In the genomic region with DNA sequence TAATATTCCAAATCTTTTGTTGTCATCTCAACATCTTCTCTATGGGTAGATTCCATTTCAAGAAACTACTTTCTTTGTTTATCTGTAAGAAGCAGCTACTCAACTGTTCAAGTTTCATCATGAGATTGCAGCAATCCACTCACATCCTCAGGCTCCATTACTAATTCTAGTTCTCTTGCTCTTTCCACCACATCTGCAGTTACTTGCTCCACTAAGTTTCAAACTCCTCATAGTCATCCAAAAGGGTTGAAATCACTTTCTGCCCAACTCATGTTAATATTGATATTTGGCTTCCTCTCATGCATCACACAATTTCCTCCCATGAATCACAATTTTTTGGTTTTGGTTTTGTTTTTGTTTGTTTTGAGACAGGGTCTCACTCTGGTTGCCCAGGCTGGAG, we compare ENCODE assay signal across 22 cellular contexts. TPM values are rescaled to one million over a fixed set of nuclear protein-coding genes. Genes with fewer than 3 reads are reported as not detected.
DNase-seq lines count a peak whose midpoint lies in the region; ATAC-seq, FAIRE-seq and TF ChIP-seq lines count a peak whose summit lies in the region.
"Had no signal": no experiment of that assay in that cellular context is flagged by ENCODE, and none has a peak within 500 bp of the region (broad histone marks: within the 10 kb centered on the region; RNA-seq: fewer than 3 reads in every experiment).

No MANE protein-coding gene starts in this region.

- H3K4me3 Mint-ChIP-seq in CD4-positive, alpha-beta T cell: no peak overlapping the region
- H3K4me3 Mint-ChIP-seq in activated T-helper 17 cell treated with anti-CD3 and anti-CD28 coated beads, Interleukin-2, amount 50 U/mL, for 72 hours: peak overlapping the region; percentile 42
- H3K4me3 Mint-ChIP-seq: naive B cell had no signal

- CTCF ChIA-PET in CD4-positive, alpha-beta T cell (lab: Charles Lee): interaction anchor here (9.9 kb wide), 1 partner anchor 58 kb away, joined by 140 read pairs; a partner anchor contains a TSS

- intact Hi-C loops in CD4-positive, alpha-beta T cell (cut with DNase I, micrococcal nuclease): loop anchor here in 1 of 2 experiments (2.0 to 5.0 kb wide), 2 partner anchors 34 to 896 kb away; a partner anchor contains a TSS

- no peak overlapping the region for H3K27ac ChIP-seq in CD4-positive, alpha-beta T cell (ENCODE audit: low read depth, low read length)
- H3K27ac ChIP-seq: colonic mucosa, HL-60, thoracic aorta had no signal

- no peak for DNase-seq in CD4-positive, alpha-beta T cell
- no peak for DNase-seq in GM12891 (ENCODE audit: insufficient read length, low spot score)
- DNase-seq in kidney tubule cell (ENCODE audit: low spot score): peak; percentile 44
- DNase-seq in retina: no peak
- no peak for DNase-seq in NCI-H1092 (lab: John Stamatoyannopoulos, UW)
- DNase-seq in glomerular visceral epithelial cell (ENCODE audit: extremely low spot score): no peak
- DNase-seq: activated CD4-positive, CD25-positive, alpha-beta regulatory T cell treated with anti-CD3 and anti-CD28 coated beads, Interleukin-2, amount 50 U/mL, for 72 hours; colonic mucosa; DMS 273 treated with DMSO at 0.1 percent for 48 hours; GOT3; head of caudate nucleus; mammary epithelial cell; naive B cell; NCI-H2029; NCI-H446 treated with DMSO at 0.1 percent for 48 hours; posterior cingulate gyrus; SHP77; small intestine; stimulated activated CD4-positive, alpha-beta T cell treated with anti-CD3 and anti-CD28 coated beads, Interleukin-4, amount 100 ng/mL, for 24 hours had no signal

- no peaks in the 10 kb centered on the region for H3K9me3 Mint-ChIP-seq in CD4-positive, alpha-beta T cell
- no peaks in the 10 kb centered on the region for H3K9me3 Mint-ChIP-seq in activated T-helper 17 cell treated with anti-CD3 and anti-CD28 coated beads, Interleukin-2, amount 50 U/mL, for 72 hours
- H3K9me3 Mint-ChIP-seq: naive B cell had no signal

- H3K4me1 Mint-ChIP-seq in CD4-positive, alpha-beta T cell (ENCODE audit: low read depth): peaks cover 12% of the 10 kb centered on the region
- peaks cover 34% of the 10 kb centered on the region for H3K4me1 Mint-ChIP-seq in activated T-helper 17 cell treated with anti-CD3 and anti-CD28 coated beads, Interleukin-2, amount 50 U/mL, for 72 hours

- FAIRE-seq in GM12891 (lab: Jason Lieb, UNC): peak; percentile 9
- FAIRE-seq: small intestine had no signal

- no peaks in the 10 kb centered on the region for H3K27me3 ChIP-seq in CD4-positive, alpha-beta T cell (ENCODE audit: control insufficient read depth, insufficient read depth, low read length)
- H3K27me3 ChIP-seq: colonic mucosa had no signal

- TF ChIP-seq POLR2A in GM12891 (IDR thresholded peaks at IDR 0.05; ENCODE audit: low read depth, low read length): no peak

- TF ChIP-seq CTCF in CD4-positive, alpha-beta T cell (IDR thresholded peaks at IDR 0.05): no peak

- no peak for ATAC-seq in CD4-positive, alpha-beta T cell (ENCODE audit: poor library complexity)
- peak; percentile 86 for ATAC-seq in activated T-helper 17 cell treated with anti-CD3 and anti-CD28 coated beads, Interleukin-2, amount 50 U/mL, for 72 hours (replicated peaks)

- POLR2A ChIA-PET in CD4-positive, alpha-beta T cell (lab: Charles Lee): no interaction called here

- no peaks in the 10 kb centered on the region for H3K27me3 Mint-ChIP-seq in CD4-positive, alpha-beta T cell
- H3K27me3 Mint-ChIP-seq in activated T-helper 17 cell treated with anti-CD3 and anti-CD28 coated beads, Interleukin-2, amount 50 U/mL, for 72 hours: no peaks in the 10 kb centered on the region
- H3K27me3 Mint-ChIP-seq: naive B cell had no signal

- H3K27ac Mint-ChIP-seq in CD4-positive, alpha-beta T cell: peak overlapping the region; percentile 25
- peak overlapping the region; percentile 48 for H3K27ac Mint-ChIP-seq in activated T-helper 17 cell treated with anti-CD3 and anti-CD28 coated beads, Interleukin-2, amount 50 U/mL, for 72 hours

- H3K9me3 ChIP-seq in CD4-positive, alpha-beta T cell (ENCODE audit: control insufficient read depth, low read length): no peaks in the 10 kb centered on the region
- H3K9me3 ChIP-seq: colonic mucosa, thoracic aorta had no signal

- peaks cover 65% of the 10 kb centered on the region for H3K36me3 Mint-ChIP-seq in CD4-positive, alpha-beta T cell (ENCODE audit: low read depth)
- peaks cover 79% of the 10 kb centered on the region for H3K36me3 Mint-ChIP-seq in activated T-helper 17 cell treated with anti-CD3 and anti-CD28 coated beads, Interleukin-2, amount 50 U/mL, for 72 hours (ENCODE audit: low read depth)

TF ChIP-seq in GM12891, 5 proteins besides CTCF, POLR2A, EP300 and RAD21:
- TF ChIP-seq POU2F2 (IDR thresholded peaks at IDR 0.05; ENCODE audit: low read depth, low read length) (no peak), TAF1 (IDR thresholded peaks at IDR 0.05; ENCODE audit: low read depth, low read length) (no peak), PAX5 (IDR thresholded peaks at IDR 0.05; ENCODE audit: insufficient read depth, low read length, severe bottlenecking) (no peak), SPI1 (IDR thresholded peaks at IDR 0.05; ENCODE audit: low read depth, low read length) (no peak), POLR2AphosphoS5 (IDR thresholded peaks at IDR 0.05; ENCODE audit: low read depth, low read length) (no peak)
TF ChIP-seq in GM12891: peak in this region for 0.

RNA-seq across cellular contexts. Expression of a gene that starts 35.7 kb away (rescaled TPM):
- 10 to 100 TPM; 49.1 to 52.0 TPM for total RNA-seq in CD4-positive, alpha-beta T cell
- 85.2 TPM for polyA plus RNA-seq in GM12891 (2012; ENCODE audit: low read depth, missing spikeins)
- total RNA-seq in activated T-helper 17 cell treated with anti-CD3 and anti-CD28 coated beads, Interleukin-2, amount 50 U/mL, for 72 hours: 100 to 1,000 TPM in 1 of 2 donors, 10 to 100 TPM in 1; 96.4 to 114 TPM

RNA-seq across cellular contexts. Expression of a gene that starts 57.4 kb away (rescaled TPM):
- 10 to 100 TPM; 25.1 to 26.6 TPM for total RNA-seq in CD4-positive, alpha-beta T cell
- polyA plus RNA-seq in GM12891 (2012; ENCODE audit: low read depth, missing spikeins): 25.5 TPM
- 10 to 100 TPM; 59.6 to 64.1 TPM for total RNA-seq in activated T-helper 17 cell treated with anti-CD3 and anti-CD28 coated beads, Interleukin-2, amount 50 U/mL, for 72 hours
